18 cellular contexts compared by ENCODE assay signal in the genomic region with DNA sequence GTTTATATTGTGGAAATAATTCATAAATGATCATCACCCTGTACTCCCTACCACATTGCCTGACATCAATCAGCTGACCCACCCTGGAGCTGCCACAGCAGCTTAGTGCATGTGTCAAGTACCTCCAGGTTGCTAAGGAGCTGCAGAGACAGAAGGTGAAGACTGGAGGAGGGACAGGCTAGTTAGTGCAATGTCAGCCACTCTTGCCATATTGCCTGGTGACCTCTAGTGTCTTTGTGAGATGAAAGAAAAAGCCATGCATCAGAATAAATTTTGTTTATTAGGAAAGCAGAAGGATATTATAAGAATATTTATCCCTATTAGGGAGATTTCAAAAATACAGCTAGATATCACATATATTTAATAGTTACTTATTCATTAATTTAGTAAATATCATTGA.
DNase-seq lines count a peak whose midpoint lies in the region; ATAC-seq, FAIRE-seq and TF ChIP-seq lines count a peak whose summit lies in the region.
"Had no signal": no experiment of that assay in that cellular context is flagged by ENCODE, and none has a peak within 500 bp of the region (broad histone marks: within the 10 kb centered on the region; RNA-seq: fewer than 3 reads in every experiment).

No MANE protein-coding gene starts in this region.

- H3K27me3 ChIP-seq in bronchial epithelial cell (ENCODE audit: control insufficient read depth, insufficient read depth, low read length) = no peaks in the 10 kb centered on the region

- no peaks in the 10 kb centered on the region for H3K36me3 ChIP-seq in bronchial epithelial cell (ENCODE audit: control insufficient read depth, insufficient read depth, low read length)

- no peaks in the 10 kb centered on the region for H3K36me3 Mint-ChIP-seq in mesothelial cell of epicardium

- H3K9me3 Mint-ChIP-seq in mesothelial cell of epicardium = peaks cover 4% of the 10 kb centered on the region
- H3K9me3 Mint-ChIP-seq: T-helper 2 cell treated with Interferon-gamma antibody and Interleukin-4, amounts not matched to agents 5 μg/mL and 100 μg/mL, for 36 hours had no signal

- no peak overlapping the region for H3K27ac Mint-ChIP-seq in mesothelial cell of epicardium
- H3K27ac Mint-ChIP-seq: activated CD4-positive, alpha-beta T cell treated with anti-CD3 and anti-CD28 coated beads for 36 hours; T-helper 2 cell treated with Interferon-gamma antibody and Interleukin-4, amounts not matched to agents 5 μg/mL and 100 μg/mL, for 36 hours had no signal

- H3K4me3 Mint-ChIP-seq in mesothelial cell of epicardium = no peak overlapping the region
- H3K4me3 Mint-ChIP-seq: activated CD4-positive, alpha-beta T cell treated with anti-CD3 and anti-CD28 coated beads for 36 hours; T-helper 2 cell treated with Interferon-gamma antibody and Interleukin-4, amounts not matched to agents 5 μg/mL and 100 μg/mL, for 36 hours had no signal

- FAIRE-seq in bronchial epithelial cell (lab: Jason Lieb, UNC) = no peak

- ATAC-seq in HG03439 (IDR thresholded peaks at IDR 0.05; ENCODE audit: unreplicated experiment) = no peak
- ATAC-seq: activated CD4-positive, alpha-beta T cell treated with anti-CD3 and anti-CD28 coated beads for 36 hours; left lobe of liver; mucosa of descending colon had no signal

- DNase-seq in NCI-H748 (lab: John Stamatoyannopoulos, UW; ENCODE audit: unreplicated experiment) = peak; percentile 38
- DNase-seq in NCI-H748 treated with DMSO at 0.1 percent for 48 hours (lab: John Stamatoyannopoulos, UW) = no peak
- DNase-seq in NCI-H1092 treated with DMSO at 0.1 percent for 48 hours (lab: John Stamatoyannopoulos, UW) = peak; percentile 36
- DNase-seq in bronchial epithelial cell (ENCODE audit: low read depth) = peak; percentile 17
- DNase-seq in pons (ENCODE audit: low spot score) = peak; percentile 10
- no peak for DNase-seq in mesothelial cell of epicardium (ENCODE audit: low spot score in 2 of 2, unreplicated experiment in 2 of 2)
- no peak for DNase-seq in SHP77 treated with DMSO at 0.1 percent for 48 hours (lab: John Stamatoyannopoulos, UW)
- DNase-seq: activated CD4-positive, alpha-beta T cell treated with anti-CD3 and anti-CD28 coated beads for 36 hours; activated CD8-positive, alpha-beta memory T cell treated with anti-CD3 and anti-CD28 coated beads, Interleukin-2, amount 50 U/mL, for 48 hours; activated naive CD4-positive, alpha-beta T cell; anterior cingulate cortex; mucosa of descending colon; NCI-H2029; nucleus accumbens; Right ventricle myocardium superior had no signal

- TF ChIP-seq CTCF in bronchial epithelial cell (IDR thresholded peaks at IDR 0.05; ENCODE audit: insufficient read depth, low read length, severe bottlenecking) = peak; percentile 2
- no peak for TF ChIP-seq CTCF in mesothelial cell of epicardium (IDR thresholded peaks at IDR 0.05; ENCODE audit: unreplicated experiment)

- H3K4me1 Mint-ChIP-seq in mesothelial cell of epicardium = peaks cover 11% of the 10 kb centered on the region
- H3K4me1 Mint-ChIP-seq: activated CD4-positive, alpha-beta T cell treated with anti-CD3 and anti-CD28 coated beads for 36 hours had no signal

- H3K27me3 Mint-ChIP-seq in mesothelial cell of epicardium (ENCODE audit: low read depth) = no peaks in the 10 kb centered on the region
- H3K27me3 Mint-ChIP-seq: activated CD4-positive, alpha-beta T cell treated with anti-CD3 and anti-CD28 coated beads for 36 hours had no signal

- H3K4me3 ChIP-seq in bronchial epithelial cell (ENCODE audit: low read depth, low read length) = no peak overlapping the region
- H3K4me3 ChIP-seq: mucosa of descending colon had no signal

Comparison
In these comparisons a context has a peak if more than half of its experiments do, and no peak if none do; other contexts are left out.
1. DNase-seq: peak in NCI-H748 (single experiment), NCI-H1092 treated with DMSO at 0.1 percent for 48 hours (single experiment), bronchial epithelial cell (single experiment) and pons (single experiment); none in NCI-H748 treated with DMSO at 0.1 percent for 48 hours (single experiment), mesothelial cell of epicardium (0 of 2) and SHP77 treated with DMSO at 0.1 percent for 48 hours (single experiment).